ENCODE assay signal across 1 cellular context in the genomic region with DNA sequence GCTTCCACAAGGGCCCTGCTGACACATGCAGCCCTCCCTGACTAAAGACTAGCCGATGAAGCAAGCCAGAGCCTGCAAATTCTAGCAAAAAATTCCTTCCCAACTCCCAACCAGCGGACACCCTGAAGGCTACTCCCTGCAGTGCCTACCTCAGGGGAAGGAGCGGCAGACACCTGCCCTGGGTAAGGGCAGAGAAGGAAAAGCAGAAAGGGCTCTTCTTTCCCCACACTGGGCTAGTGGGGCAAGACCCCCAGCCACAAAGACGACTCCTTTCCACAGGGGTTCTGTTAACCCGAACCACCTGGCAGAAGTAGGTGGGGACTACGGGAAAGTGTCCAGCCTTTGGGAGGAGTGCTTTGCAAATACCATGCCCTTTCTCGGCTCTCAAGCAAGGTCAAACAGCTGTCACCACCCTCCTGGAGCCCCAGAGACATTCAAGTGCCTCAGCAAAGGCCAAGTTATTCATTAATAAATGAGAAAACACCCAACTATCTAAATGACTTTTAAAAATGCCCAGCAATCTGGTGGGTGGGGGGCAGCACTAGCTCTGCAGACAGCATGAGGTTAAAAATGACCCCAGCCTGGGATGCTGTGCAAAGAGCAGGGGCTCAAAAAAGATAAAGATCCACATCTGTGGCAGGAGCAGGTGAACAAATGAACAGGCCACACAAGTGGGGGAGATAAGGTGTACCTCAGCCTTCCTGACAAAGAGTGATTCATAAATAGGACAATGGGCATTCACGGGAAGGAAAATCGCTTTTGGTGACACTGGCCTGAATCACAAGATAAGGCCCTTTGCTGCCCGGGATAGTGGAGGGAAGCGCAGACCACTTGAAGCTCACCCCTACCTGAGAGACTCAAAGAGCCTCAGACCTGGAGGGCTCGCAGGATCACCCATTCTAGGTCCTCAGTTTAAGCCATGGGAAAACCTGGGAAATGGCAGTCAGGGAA.
TF ChIP-seq lines count a peak whose summit lies in the region.

No MANE protein-coding gene starts in this region.

TF ChIP-seq in HepG2, 621 proteins besides CTCF, POLR2A, EP300 and RAD21 (continued from another document and continues in another):
- TF ChIP-seq, protein P1, sequence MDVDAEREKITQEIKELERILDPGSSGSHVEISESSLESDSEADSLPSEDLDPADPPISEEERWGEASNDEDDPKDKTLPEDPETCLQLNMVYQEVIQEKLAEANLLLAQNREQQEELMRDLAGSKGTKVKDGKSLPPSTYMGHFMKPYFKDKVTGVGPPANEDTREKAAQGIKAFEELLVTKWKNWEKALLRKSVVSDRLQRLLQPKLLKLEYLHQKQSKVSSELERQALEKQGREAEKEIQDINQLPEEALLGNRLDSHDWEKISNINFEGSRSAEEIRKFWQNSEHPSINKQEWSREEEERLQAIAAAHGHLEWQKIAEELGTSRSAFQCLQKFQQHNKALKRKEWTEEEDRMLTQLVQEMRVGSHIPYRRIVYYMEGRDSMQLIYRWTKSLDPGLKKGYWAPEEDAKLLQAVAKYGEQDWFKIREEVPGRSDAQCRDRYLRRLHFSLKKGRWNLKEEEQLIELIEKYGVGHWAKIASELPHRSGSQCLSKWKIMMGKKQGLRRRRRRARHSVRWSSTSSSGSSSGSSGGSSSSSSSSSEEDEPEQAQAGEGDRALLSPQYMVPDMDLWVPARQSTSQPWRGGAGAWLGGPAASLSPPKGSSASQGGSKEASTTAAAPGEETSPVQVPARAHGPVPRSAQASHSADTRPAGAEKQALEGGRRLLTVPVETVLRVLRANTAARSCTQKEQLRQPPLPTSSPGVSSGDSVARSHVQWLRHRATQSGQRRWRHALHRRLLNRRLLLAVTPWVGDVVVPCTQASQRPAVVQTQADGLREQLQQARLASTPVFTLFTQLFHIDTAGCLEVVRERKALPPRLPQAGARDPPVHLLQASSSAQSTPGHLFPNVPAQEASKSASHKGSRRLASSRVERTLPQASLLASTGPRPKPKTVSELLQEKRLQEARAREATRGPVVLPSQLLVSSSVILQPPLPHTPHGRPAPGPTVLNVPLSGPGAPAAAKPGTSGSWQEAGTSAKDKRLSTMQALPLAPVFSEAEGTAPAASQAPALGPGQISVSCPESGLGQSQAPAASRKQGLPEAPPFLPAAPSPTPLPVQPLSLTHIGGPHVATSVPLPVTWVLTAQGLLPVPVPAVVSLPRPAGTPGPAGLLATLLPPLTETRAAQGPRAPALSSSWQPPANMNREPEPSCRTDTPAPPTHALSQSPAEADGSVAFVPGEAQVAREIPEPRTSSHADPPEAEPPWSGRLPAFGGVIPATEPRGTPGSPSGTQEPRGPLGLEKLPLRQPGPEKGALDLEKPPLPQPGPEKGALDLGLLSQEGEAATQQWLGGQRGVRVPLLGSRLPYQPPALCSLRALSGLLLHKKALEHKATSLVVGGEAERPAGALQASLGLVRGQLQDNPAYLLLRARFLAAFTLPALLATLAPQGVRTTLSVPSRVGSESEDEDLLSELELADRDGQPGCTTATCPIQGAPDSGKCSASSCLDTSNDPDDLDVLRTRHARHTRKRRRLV (CRISPR knock-in tag; IDR thresholded peaks at IDR 0.05): no peak
- TF ChIP-seq ZMAT3 (CRISPR knock-in tag; conservative IDR thresholded peaks at IDR 0.05) (no peak), NR2F1 (CRISPR knock-in tag; IDR thresholded peaks at IDR 0.05) (no peak), ZNF121 (CRISPR knock-in tag; IDR thresholded peaks at IDR 0.05) (0 out of 2 replicates have a peak, but pooled peaks have one; percentile 7), GLI4 (CRISPR knock-in tag; IDR thresholded peaks at IDR 0.05; ENCODE audit: borderline replicate concordance) (no peak), NFYB (CRISPR knock-in tag; IDR thresholded peaks at IDR 0.05) (no peak), NFKB2 (CRISPR knock-in tag; IDR thresholded peaks at IDR 0.05; ENCODE audit: borderline replicate concordance) (no peak), FOXK1 (CRISPR knock-in tag; IDR thresholded peaks at IDR 0.05; ENCODE audit: borderline replicate concordance, low read depth) (no peak), ZNF256 (CRISPR knock-in tag; conservative IDR thresholded peaks at IDR 0.05) (no peak), ZNF160 (CRISPR knock-in tag; IDR thresholded peaks at IDR 0.05) (no peak), SP140L (CRISPR knock-in tag; IDR thresholded peaks at IDR 0.05; ENCODE audit: borderline replicate concordance) (no peak), KDM3A (CRISPR knock-in tag; IDR thresholded peaks at IDR 0.05; ENCODE audit: low read depth) (no peak), EEA1 (CRISPR knock-in tag; IDR thresholded peaks at IDR 0.05; ENCODE audit: borderline replicate concordance) (no peak), FOSL1 (CRISPR knock-in tag; IDR thresholded peaks at IDR 0.05; ENCODE audit: borderline replicate concordance) (no peak), CCAR2 (optimal IDR thresholded peaks at IDR 0.05; ENCODE audit: low read depth, low read length) (no peak), ZFAT (CRISPR knock-in tag; conservative IDR thresholded peaks at IDR 0.05) (no peak), KLF6 (CRISPR knock-in tag; IDR thresholded peaks at IDR 0.05) (no peak), CBX5 (CRISPR knock-in tag; IDR thresholded peaks at IDR 0.05; ENCODE audit: borderline replicate concordance) (no peak; the same call in 1 of the 2 replicates), DMAP1 (CRISPR knock-in tag; IDR thresholded peaks at IDR 0.05) (no peak), ZNF282 (IDR thresholded peaks at IDR 0.05; ENCODE audit: partially characterized antibody) (no peak), HDAC2 (CRISPR knock-in tag; IDR thresholded peaks at IDR 0.05) (peak; percentile 80), SSRP1 (CRISPR knock-in tag; IDR thresholded peaks at IDR 0.05) (no peak), ARNT (IDR thresholded peaks at IDR 0.05) (no peak), TCF7 (IDR thresholded peaks at IDR 0.05; ENCODE audit: low read depth) (peak; percentile 51), RBFOX2 (IDR thresholded peaks at IDR 0.05; ENCODE audit: low read depth, low read length) (peak; percentile 33; the same call in 1 of the 2 replicates), ZNF850 (CRISPR knock-in tag; conservative IDR thresholded peaks at IDR 0.05) (no peak)
- TF ChIP-seq, protein P2, sequence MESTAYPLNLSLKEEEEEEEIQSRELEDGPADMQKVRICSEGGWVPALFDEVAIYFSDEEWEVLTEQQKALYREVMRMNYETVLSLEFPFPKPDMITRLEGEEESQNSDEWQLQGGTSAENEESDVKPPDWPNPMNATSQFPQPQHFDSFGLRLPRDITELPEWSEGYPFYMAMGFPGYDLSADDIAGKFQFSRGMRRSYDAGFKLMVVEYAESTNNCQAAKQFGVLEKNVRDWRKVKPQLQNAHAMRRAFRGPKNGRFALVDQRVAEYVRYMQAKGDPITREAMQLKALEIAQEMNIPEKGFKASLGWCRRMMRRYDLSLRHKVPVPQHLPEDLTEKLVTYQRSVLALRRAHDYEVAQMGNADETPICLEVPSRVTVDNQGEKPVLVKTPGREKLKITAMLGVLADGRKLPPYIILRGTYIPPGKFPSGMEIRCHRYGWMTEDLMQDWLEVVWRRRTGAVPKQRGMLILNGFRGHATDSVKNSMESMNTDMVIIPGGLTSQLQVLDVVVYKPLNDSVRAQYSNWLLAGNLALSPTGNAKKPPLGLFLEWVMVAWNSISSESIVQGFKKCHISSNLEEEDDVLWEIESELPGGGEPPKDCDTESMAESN (CRISPR knock-in tag; conservative IDR thresholded peaks at IDR 0.05): no peak
- TF ChIP-seq, protein P3, sequence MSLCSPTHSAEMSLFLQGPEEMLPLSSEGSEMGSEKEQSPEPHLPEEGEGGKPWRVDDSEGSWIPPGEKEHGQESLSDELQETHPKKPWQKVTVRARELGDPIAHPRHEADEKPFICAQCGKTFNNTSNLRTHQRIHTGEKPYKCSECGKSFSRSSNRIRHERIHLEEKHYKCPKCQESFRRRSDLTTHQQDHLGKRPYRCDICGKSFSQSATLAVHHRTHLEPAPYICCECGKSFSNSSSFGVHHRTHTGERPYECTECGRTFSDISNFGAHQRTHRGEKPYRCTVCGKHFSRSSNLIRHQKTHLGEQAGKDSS (CRISPR knock-in tag; IDR thresholded peaks at IDR 0.05; ENCODE audit: borderline replicate concordance, low read depth): no peak
- TF ChIP-seq, protein P4, sequence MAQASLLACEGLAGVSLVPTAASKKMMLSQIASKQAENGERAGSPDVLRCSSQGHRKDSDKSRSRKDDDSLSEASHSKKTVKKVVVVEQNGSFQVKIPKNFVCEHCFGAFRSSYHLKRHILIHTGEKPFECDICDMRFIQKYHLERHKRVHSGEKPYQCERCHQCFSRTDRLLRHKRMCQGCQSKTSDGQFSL (CRISPR knock-in tag; IDR thresholded peaks at IDR 0.05): 0 out of 2 replicates have a peak, but pooled peaks have one; percentile 16
- TF ChIP-seq, protein P5, sequence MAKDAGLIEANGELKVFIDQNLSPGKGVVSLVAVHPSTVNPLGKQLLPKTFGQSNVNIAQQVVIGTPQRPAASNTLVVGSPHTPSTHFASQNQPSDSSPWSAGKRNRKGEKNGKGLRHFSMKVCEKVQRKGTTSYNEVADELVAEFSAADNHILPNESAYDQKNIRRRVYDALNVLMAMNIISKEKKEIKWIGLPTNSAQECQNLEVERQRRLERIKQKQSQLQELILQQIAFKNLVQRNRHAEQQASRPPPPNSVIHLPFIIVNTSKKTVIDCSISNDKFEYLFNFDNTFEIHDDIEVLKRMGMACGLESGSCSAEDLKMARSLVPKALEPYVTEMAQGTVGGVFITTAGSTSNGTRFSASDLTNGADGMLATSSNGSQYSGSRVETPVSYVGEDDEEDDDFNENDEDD (CRISPR knock-in tag; IDR thresholded peaks at IDR 0.05; ENCODE audit: borderline replicate concordance): 0 out of 2 replicates have a peak, but pooled peaks have one; percentile 5
- TF ChIP-seq, protein P6, sequence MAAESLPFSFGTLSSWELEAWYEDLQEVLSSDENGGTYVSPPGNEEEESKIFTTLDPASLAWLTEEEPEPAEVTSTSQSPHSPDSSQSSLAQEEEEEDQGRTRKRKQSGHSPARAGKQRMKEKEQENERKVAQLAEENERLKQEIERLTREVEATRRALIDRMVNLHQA (CRISPR knock-in tag; IDR thresholded peaks at IDR 0.05): no peak
- TF ChIP-seq, protein P7, sequence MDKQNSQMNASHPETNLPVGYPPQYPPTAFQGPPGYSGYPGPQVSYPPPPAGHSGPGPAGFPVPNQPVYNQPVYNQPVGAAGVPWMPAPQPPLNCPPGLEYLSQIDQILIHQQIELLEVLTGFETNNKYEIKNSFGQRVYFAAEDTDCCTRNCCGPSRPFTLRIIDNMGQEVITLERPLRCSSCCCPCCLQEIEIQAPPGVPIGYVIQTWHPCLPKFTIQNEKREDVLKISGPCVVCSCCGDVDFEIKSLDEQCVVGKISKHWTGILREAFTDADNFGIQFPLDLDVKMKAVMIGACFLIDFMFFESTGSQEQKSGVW (CRISPR knock-in tag; IDR thresholded peaks at IDR 0.05; ENCODE audit: borderline replicate concordance): no peak
- TF ChIP-seq, protein P8, sequence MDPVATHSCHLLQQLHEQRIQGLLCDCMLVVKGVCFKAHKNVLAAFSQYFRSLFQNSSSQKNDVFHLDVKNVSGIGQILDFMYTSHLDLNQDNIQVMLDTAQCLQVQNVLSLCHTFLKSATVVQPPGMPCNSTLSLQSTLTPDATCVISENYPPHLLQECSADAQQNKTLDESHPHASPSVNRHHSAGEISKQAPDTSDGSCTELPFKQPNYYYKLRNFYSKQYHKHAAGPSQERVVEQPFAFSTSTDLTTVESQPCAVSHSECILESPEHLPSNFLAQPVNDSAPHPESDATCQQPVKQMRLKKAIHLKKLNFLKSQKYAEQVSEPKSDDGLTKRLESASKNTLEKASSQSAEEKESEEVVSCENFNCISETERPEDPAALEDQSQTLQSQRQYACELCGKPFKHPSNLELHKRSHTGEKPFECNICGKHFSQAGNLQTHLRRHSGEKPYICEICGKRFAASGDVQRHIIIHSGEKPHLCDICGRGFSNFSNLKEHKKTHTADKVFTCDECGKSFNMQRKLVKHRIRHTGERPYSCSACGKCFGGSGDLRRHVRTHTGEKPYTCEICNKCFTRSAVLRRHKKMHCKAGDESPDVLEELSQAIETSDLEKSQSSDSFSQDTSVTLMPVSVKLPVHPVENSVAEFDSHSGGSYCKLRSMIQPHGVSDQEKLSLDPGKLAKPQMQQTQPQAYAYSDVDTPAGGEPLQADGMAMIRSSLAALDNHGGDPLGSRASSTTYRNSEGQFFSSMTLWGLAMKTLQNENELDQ (CRISPR knock-in tag; IDR thresholded peaks at IDR 0.05; ENCODE audit: borderline replicate concordance): no peak
- TF ChIP-seq, protein P9, sequence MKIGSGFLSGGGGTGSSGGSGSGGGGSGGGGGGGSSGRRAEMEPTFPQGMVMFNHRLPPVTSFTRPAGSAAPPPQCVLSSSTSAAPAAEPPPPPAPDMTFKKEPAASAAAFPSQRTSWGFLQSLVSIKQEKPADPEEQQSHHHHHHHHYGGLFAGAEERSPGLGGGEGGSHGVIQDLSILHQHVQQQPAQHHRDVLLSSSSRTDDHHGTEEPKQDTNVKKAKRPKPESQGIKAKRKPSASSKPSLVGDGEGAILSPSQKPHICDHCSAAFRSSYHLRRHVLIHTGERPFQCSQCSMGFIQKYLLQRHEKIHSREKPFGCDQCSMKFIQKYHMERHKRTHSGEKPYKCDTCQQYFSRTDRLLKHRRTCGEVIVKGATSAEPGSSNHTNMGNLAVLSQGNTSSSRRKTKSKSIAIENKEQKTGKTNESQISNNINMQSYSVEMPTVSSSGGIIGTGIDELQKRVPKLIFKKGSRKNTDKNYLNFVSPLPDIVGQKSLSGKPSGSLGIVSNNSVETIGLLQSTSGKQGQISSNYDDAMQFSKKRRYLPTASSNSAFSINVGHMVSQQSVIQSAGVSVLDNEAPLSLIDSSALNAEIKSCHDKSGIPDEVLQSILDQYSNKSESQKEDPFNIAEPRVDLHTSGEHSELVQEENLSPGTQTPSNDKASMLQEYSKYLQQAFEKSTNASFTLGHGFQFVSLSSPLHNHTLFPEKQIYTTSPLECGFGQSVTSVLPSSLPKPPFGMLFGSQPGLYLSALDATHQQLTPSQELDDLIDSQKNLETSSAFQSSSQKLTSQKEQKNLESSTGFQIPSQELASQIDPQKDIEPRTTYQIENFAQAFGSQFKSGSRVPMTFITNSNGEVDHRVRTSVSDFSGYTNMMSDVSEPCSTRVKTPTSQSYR (CRISPR knock-in tag; IDR thresholded peaks at IDR 0.05; ENCODE audit: borderline replicate concordance): peak; percentile 47; the same call in 1 of the 2 replicates
- TF ChIP-seq, protein P10, sequence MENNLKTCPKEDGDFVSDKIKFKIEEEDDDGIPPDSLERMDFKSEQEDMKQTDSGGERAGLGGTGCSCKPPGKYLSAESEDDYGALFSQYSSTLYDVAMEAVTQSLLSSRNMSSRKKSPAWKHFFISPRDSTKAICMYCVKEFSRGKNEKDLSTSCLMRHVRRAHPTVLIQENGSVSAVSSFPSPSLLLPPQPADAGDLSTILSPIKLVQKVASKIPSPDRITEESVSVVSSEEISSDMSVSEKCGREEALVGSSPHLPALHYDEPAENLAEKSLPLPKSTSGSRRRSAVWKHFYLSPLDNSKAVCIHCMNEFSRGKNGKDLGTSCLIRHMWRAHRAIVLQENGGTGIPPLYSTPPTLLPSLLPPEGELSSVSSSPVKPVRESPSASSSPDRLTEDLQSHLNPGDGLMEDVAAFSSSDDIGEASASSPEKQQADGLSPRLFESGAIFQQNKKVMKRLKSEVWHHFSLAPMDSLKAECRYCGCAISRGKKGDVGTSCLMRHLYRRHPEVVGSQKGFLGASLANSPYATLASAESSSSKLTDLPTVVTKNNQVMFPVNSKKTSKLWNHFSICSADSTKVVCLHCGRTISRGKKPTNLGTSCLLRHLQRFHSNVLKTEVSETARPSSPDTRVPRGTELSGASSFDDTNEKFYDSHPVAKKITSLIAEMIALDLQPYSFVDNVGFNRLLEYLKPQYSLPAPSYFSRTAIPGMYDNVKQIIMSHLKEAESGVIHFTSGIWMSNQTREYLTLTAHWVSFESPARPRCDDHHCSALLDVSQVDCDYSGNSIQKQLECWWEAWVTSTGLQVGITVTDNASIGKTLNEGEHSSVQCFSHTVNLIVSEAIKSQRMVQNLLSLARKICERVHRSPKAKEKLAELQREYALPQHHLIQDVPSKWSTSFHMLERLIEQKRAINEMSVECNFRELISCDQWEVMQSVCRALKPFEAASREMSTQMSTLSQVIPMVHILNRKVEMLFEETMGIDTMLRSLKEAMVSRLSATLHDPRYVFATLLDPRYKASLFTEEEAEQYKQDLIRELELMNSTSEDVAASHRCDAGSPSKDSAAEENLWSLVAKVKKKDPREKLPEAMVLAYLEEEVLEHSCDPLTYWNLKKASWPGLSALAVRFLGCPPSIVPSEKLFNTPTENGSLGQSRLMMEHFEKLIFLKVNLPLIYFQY (CRISPR knock-in tag; IDR thresholded peaks at IDR 0.05; ENCODE audit: borderline replicate concordance): no peak
